ENCODE assay signal across 1 cellular context in the genomic region with DNA sequence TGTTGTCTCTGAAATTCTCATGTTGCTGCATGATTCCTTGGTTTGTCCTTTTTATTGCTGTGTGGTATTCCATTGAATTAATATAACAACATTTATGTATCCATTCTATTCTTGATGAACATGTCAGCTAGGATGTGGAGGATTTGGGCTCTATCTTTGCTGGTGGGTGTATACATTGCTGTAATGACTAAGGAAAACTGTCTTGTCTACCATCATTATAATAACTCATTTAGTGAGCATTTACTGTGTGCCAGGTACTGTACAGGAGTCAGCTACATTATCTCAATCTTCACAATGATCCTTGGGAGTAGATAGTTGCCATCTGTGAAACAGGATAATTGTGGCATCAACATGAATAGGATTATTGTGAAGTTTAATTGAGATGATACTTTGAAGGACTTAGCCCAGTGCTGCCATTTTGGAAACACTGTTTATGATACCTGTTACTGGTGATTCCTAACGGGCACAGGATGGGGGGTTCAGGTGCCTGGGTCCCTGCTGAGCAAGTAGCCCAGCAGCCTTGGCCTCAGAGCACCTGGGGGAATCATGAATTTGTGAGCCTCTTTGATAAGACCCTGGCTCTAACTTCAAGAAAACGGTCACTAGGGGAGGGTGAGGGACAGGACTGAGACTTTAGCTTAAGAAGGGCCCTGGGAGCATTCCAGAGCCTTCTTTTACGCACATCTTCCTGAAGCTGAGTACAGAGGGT.
A peak's percentile ranks its signal among the peaks of the same experiment; 100 is the strongest.
TF ChIP-seq lines count a peak whose summit lies in the region.

No MANE protein-coding gene starts in this region.

TF ChIP-seq in K562, 482 proteins besides CTCF, POLR2A, EP300 and RAD21 (continued from another document):
- TF ChIP-seq, protein P1, sequence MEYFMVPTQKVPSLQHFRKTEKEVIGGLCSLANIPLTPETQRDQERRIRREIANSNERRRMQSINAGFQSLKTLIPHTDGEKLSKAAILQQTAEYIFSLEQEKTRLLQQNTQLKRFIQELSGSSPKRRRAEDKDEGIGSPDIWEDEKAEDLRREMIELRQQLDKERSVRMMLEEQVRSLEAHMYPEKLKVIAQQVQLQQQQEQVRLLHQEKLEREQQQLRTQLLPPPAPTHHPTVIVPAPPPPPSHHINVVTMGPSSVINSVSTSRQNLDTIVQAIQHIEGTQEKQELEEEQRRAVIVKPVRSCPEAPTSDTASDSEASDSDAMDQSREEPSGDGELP (CRISPR knock-in tag; IDR thresholded peaks at IDR 0.05; ENCODE audit: borderline replicate concordance): no peak
- no peak for TF ChIP-seq HDGF (IDR thresholded peaks at IDR 0.05)
- TF ChIP-seq, protein P2, sequence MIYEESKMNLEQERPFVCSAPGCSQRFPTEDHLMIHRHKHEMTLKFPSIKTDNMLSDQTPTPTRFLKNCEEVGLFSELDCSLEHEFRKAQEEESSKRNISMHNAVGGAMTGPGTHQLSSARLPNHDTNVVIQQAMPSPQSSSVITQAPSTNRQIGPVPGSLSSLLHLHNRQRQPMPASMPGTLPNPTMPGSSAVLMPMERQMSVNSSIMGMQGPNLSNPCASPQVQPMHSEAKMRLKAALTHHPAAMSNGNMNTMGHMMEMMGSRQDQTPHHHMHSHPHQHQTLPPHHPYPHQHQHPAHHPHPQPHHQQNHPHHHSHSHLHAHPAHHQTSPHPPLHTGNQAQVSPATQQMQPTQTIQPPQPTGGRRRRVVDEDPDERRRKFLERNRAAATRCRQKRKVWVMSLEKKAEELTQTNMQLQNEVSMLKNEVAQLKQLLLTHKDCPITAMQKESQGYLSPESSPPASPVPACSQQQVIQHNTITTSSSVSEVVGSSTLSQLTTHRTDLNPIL (CRISPR knock-in tag; IDR thresholded peaks at IDR 0.05): no peak
- no peak for TF ChIP-seq NR2C1 (IDR thresholded peaks at IDR 0.05)
- no peak for TF ChIP-seq NR2C1 (tag; IDR thresholded peaks at IDR 0.05)
- TF ChIP-seq, protein P3, sequence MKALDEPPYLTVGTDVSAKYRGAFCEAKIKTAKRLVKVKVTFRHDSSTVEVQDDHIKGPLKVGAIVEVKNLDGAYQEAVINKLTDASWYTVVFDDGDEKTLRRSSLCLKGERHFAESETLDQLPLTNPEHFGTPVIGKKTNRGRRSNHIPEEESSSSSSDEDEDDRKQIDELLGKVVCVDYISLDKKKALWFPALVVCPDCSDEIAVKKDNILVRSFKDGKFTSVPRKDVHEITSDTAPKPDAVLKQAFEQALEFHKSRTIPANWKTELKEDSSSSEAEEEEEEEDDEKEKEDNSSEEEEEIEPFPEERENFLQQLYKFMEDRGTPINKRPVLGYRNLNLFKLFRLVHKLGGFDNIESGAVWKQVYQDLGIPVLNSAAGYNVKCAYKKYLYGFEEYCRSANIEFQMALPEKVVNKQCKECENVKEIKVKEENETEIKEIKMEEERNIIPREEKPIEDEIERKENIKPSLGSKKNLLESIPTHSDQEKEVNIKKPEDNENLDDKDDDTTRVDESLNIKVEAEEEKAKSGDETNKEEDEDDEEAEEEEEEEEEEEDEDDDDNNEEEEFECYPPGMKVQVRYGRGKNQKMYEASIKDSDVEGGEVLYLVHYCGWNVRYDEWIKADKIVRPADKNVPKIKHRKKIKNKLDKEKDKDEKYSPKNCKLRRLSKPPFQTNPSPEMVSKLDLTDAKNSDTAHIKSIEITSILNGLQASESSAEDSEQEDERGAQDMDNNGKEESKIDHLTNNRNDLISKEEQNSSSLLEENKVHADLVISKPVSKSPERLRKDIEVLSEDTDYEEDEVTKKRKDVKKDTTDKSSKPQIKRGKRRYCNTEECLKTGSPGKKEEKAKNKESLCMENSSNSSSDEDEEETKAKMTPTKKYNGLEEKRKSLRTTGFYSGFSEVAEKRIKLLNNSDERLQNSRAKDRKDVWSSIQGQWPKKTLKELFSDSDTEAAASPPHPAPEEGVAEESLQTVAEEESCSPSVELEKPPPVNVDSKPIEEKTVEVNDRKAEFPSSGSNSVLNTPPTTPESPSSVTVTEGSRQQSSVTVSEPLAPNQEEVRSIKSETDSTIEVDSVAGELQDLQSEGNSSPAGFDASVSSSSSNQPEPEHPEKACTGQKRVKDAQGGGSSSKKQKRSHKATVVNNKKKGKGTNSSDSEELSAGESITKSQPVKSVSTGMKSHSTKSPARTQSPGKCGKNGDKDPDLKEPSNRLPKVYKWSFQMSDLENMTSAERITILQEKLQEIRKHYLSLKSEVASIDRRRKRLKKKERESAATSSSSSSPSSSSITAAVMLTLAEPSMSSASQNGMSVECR (CRISPR knock-in tag; IDR thresholded peaks at IDR 0.05): no peak
- no peak for TF ChIP-seq CEBPG (CRISPR knock-in tag; IDR thresholded peaks at IDR 0.05)
- no peak for TF ChIP-seq CEBPG (tag; conservative IDR thresholded peaks at IDR 0.05 in 1 of 2, IDR thresholded peaks at IDR 0.05 in 1 of 2)
- TF ChIP-seq ZFP1 (CRISPR knock-in tag; IDR thresholded peaks at IDR 0.05): no peak
- TF ChIP-seq SMARCA5 (IDR thresholded peaks at IDR 0.05): peak; percentile 64; the same call in 1 of the 2 replicates
- no peak for TF ChIP-seq ZNF444 (CRISPR knock-in tag; IDR thresholded peaks at IDR 0.05)
- no peak for TF ChIP-seq FOXK1 (CRISPR knock-in tag; IDR thresholded peaks at IDR 0.05; ENCODE audit: borderline replicate concordance)
- TF ChIP-seq KDM1A (IDR thresholded peaks at IDR 0.05): peak in 1 of 2 experiments; percentile 60; a peak in 1 of 4 replicates
- no peak for TF ChIP-seq HDAC6 (IDR thresholded peaks at IDR 0.05; ENCODE audit: low read depth, low read length)
- no peak for TF ChIP-seq ZNF717 (CRISPR knock-in tag; IDR thresholded peaks at IDR 0.05)
- no peak for TF ChIP-seq ZNF239 (CRISPR knock-in tag; IDR thresholded peaks at IDR 0.05)
- no peak for TF ChIP-seq ATF1 (CRISPR knock-in tag; IDR thresholded peaks at IDR 0.05)
- TF ChIP-seq ATF1 (tag; IDR thresholded peaks at IDR 0.05): no peak
- TF ChIP-seq MCM5 (IDR thresholded peaks at IDR 0.05; ENCODE audit: low read depth): no peak
- TF ChIP-seq OTX1 (CRISPR knock-in tag; IDR thresholded peaks at IDR 0.05): no peak
- no peak for TF ChIP-seq CC2D1A (IDR thresholded peaks at IDR 0.05)
- TF ChIP-seq NCOA2 (IDR thresholded peaks at IDR 0.05; ENCODE audit: partially characterized antibody in 2 of 2): no peak
- TF ChIP-seq, protein P4, sequence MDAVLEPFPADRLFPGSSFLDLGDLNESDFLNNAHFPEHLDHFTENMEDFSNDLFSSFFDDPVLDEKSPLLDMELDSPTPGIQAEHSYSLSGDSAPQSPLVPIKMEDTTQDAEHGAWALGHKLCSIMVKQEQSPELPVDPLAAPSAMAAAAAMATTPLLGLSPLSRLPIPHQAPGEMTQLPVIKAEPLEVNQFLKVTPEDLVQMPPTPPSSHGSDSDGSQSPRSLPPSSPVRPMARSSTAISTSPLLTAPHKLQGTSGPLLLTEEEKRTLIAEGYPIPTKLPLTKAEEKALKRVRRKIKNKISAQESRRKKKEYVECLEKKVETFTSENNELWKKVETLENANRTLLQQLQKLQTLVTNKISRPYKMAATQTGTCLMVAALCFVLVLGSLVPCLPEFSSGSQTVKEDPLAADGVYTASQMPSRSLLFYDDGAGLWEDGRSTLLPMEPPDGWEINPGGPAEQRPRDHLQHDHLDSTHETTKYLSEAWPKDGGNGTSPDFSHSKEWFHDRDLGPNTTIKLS (IDR thresholded peaks at IDR 0.05; ENCODE audit: borderline replicate concordance, low read depth): no peak
- TF ChIP-seq, protein P5, sequence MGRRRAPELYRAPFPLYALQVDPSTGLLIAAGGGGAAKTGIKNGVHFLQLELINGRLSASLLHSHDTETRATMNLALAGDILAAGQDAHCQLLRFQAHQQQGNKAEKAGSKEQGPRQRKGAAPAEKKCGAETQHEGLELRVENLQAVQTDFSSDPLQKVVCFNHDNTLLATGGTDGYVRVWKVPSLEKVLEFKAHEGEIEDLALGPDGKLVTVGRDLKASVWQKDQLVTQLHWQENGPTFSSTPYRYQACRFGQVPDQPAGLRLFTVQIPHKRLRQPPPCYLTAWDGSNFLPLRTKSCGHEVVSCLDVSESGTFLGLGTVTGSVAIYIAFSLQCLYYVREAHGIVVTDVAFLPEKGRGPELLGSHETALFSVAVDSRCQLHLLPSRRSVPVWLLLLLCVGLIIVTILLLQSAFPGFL (CRISPR knock-in tag; IDR thresholded peaks at IDR 0.05): 0 out of 2 replicates have a peak, but pooled peaks have one; percentile 69
- no peak for TF ChIP-seq ETV5 (CRISPR knock-in tag; IDR thresholded peaks at IDR 0.05; ENCODE audit: low read depth)
- no peak for TF ChIP-seq ARHGAP35 (IDR thresholded peaks at IDR 0.05; ENCODE audit: partially characterized antibody)
- TF ChIP-seq, protein P6, sequence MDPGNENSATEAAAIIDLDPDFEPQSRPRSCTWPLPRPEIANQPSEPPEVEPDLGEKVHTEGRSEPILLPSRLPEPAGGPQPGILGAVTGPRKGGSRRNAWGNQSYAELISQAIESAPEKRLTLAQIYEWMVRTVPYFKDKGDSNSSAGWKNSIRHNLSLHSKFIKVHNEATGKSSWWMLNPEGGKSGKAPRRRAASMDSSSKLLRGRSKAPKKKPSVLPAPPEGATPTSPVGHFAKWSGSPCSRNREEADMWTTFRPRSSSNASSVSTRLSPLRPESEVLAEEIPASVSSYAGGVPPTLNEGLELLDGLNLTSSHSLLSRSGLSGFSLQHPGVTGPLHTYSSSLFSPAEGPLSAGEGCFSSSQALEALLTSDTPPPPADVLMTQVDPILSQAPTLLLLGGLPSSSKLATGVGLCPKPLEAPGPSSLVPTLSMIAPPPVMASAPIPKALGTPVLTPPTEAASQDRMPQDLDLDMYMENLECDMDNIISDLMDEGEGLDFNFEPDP (CRISPR knock-in tag; IDR thresholded peaks at IDR 0.05): no peak
- peak; percentile 53 for TF ChIP-seq ZNF146 (CRISPR knock-in tag; IDR thresholded peaks at IDR 0.05; ENCODE audit: unreplicated experiment)
- TF ChIP-seq ZEB2 (IDR thresholded peaks at IDR 0.05): no peak
- TF ChIP-seq SMC3 (conservative IDR thresholded peaks at IDR 0.05; ENCODE audit: insufficient read depth, low read depth, low read length): no peak
